22 cellular contexts compared by ENCODE assay signal in the genomic region with DNA sequence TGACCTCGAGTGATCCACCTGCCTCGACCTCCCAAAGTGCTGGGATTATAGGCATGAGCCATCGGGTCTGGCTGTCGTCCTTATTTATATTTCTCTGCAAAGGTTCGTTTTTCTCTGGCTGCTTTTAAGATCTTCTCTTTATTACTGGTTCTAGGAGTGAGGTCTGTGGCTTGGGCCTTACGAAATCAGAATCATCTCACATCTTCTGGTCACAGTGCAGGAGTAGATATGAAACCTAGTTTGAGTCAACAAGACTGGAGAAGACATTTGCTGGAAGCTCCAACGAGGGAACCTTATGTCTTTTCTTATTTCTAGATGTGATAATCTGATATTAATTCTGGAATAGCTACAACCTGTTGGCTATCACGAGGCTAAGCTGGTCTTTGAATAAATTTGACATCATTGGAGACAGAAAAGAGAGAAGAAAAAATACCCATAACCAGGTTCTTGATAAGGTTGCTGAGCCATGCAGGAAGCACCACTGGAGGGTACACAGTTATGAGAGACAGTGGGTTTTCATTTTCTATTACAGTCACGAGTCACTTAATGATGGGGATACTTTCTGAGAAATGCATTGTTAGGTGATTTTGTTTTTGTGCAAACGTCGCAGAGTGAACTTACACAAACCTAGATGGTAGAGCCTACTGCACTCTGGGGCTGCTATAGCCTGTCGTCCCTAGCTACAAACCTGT. TPM values are rescaled to one million over a fixed set of nuclear protein-coding genes. Genes with fewer than 3 reads are reported as not detected.
DNase-seq lines count a peak whose midpoint lies in the region; ATAC-seq and TF ChIP-seq lines count a peak whose summit lies in the region.
"Had no signal": no experiment of that assay in that cellular context is flagged by ENCODE, and none has a peak within 500 bp of the region (broad histone marks: within the 10 kb centered on the region; RNA-seq: fewer than 3 reads in every experiment).

No MANE protein-coding gene starts in this region.

- intact Hi-C loops in activated naive CD4-positive, alpha-beta T cell treated with anti-CD3 and anti-CD28 coated beads for 36 hours (cut with micrococcal nuclease), result no loop called here

- H3K36me3 Mint-ChIP-seq in activated naive CD4-positive, alpha-beta T cell treated with anti-CD3 and anti-CD28 coated beads, Interleukin-2, amount 50 U/mL, for 72 hours, result no peaks in the 10 kb centered on the region
- H3K36me3 Mint-ChIP-seq in activated naive CD4-positive, alpha-beta T cell treated with anti-CD3 and anti-CD28 coated beads for 36 hours (ENCODE audit: low read depth), result peaks cover 2% of the 10 kb centered on the region
- peaks cover 15% of the 10 kb centered on the region for H3K36me3 Mint-ChIP-seq in activated CD4-positive, alpha-beta memory T cell treated with anti-CD3 and anti-CD28 coated beads, Interleukin-2, amount 10 ng/mL, durations not matched to agents 7 days and 5 days (ENCODE audit: low read depth)
- H3K36me3 Mint-ChIP-seq: activated naive CD4-positive, alpha-beta T cell treated with anti-CD3 and anti-CD28 coated beads, Interleukin-2, amount 50 U/mL, for 24 hours; T-cell had no signal

- no peak overlapping the region for H3K4me3 Mint-ChIP-seq in activated naive CD4-positive, alpha-beta T cell treated with anti-CD3 and anti-CD28 coated beads for 36 hours
- H3K4me3 Mint-ChIP-seq in activated CD4-positive, alpha-beta memory T cell treated with anti-CD3 and anti-CD28 coated beads, Interleukin-2, amount 10 ng/mL, durations not matched to agents 7 days and 5 days, result no peak overlapping the region
- H3K4me3 Mint-ChIP-seq: activated naive CD4-positive, alpha-beta T cell treated with anti-CD3 and anti-CD28 coated beads, Interleukin-2, amount 50 U/mL, for 24 hours; T-cell had no signal

- CTCF ChIA-PET in activated naive CD4-positive, alpha-beta T cell treated with anti-CD3 and anti-CD28 coated beads for 36 hours (lab: Charles Lee), result no interaction called here
- CTCF ChIA-PET in activated CD4-positive, alpha-beta memory T cell treated with anti-CD3 and anti-CD28 coated beads, Interleukin-2, amount 10 ng/mL, durations not matched to agents 7 days and 5 days (lab: Charles Lee), result interaction anchor here (0.7 to 1.3 kb wide), 2 partner anchors 11 to 28 kb away, joined by 3 read pairs; no protein-coding TSS in a partner anchor

- in situ Hi-C loops in GM13977 (cut with MboI; ENCODE audit: low pct_unique_long_range_greater_than_20kb, low sequenced_read_pairs, unreplicated experiment) (no loop called here), GM13976 (cut with MboI; ENCODE audit: low sequenced_read_pairs, unreplicated experiment) (no loop called here)

- ATAC-seq in activated naive CD4-positive, alpha-beta T cell treated with anti-CD3 and anti-CD28 coated beads, Interleukin-2, amount 50 U/mL, for 72 hours, result peak; percentile 56 to 80
- peak; percentile 63 for ATAC-seq in HG03095 (IDR thresholded peaks at IDR 0.05; ENCODE audit: unreplicated experiment)
- ATAC-seq: T-cell had no signal

- H3K27me3 Mint-ChIP-seq in activated naive CD4-positive, alpha-beta T cell treated with anti-CD3 and anti-CD28 coated beads for 36 hours (ENCODE audit: low read depth), result no peaks in the 10 kb centered on the region
- peaks cover 7% of the 10 kb centered on the region for H3K27me3 Mint-ChIP-seq in activated CD4-positive, alpha-beta memory T cell treated with anti-CD3 and anti-CD28 coated beads, Interleukin-2, amount 10 ng/mL, durations not matched to agents 7 days and 5 days
- H3K27me3 Mint-ChIP-seq: activated naive CD4-positive, alpha-beta T cell treated with anti-CD3 and anti-CD28 coated beads, Interleukin-2, amount 50 U/mL, for 24 hours had no signal

- peaks cover 15% of the 10 kb centered on the region for H3K4me1 Mint-ChIP-seq in activated naive CD4-positive, alpha-beta T cell treated with anti-CD3 and anti-CD28 coated beads for 36 hours (ENCODE audit: low read depth)
- H3K4me1 Mint-ChIP-seq in activated CD4-positive, alpha-beta memory T cell treated with anti-CD3 and anti-CD28 coated beads, Interleukin-2, amount 10 ng/mL, durations not matched to agents 7 days and 5 days, result peaks cover 53% of the 10 kb centered on the region

- H3K9me3 Mint-ChIP-seq in activated naive CD4-positive, alpha-beta T cell treated with anti-CD3 and anti-CD28 coated beads, Interleukin-2, amount 50 U/mL, for 72 hours, result peaks cover 0 to 4% of the 10 kb centered on the region in 2 donors
- peaks cover under 1% of the 10 kb centered on the region for H3K9me3 Mint-ChIP-seq in activated naive CD4-positive, alpha-beta T cell treated with anti-CD3 and anti-CD28 coated beads for 36 hours
- peaks cover 14% of the 10 kb centered on the region for H3K9me3 Mint-ChIP-seq in activated CD4-positive, alpha-beta memory T cell treated with anti-CD3 and anti-CD28 coated beads, Interleukin-2, amount 10 ng/mL, durations not matched to agents 7 days and 5 days
- H3K9me3 Mint-ChIP-seq: activated naive CD4-positive, alpha-beta T cell treated with anti-CD3 and anti-CD28 coated beads, Interleukin-2, amount 50 U/mL, for 24 hours had no signal

- H3K27ac Mint-ChIP-seq in activated naive CD4-positive, alpha-beta T cell treated with anti-CD3 and anti-CD28 coated beads, Interleukin-2, amount 50 U/mL, for 72 hours, result peak overlapping the region in 1 of 2 donors; percentile 9
- H3K27ac Mint-ChIP-seq in activated naive CD4-positive, alpha-beta T cell treated with anti-CD3 and anti-CD28 coated beads for 36 hours, result no peak overlapping the region
- H3K27ac Mint-ChIP-seq in activated CD4-positive, alpha-beta memory T cell treated with anti-CD3 and anti-CD28 coated beads, Interleukin-2, amount 10 ng/mL, durations not matched to agents 7 days and 5 days, result peak overlapping the region; percentile 80
- H3K27ac Mint-ChIP-seq: T-cell had no signal

- POLR2A ChIA-PET in activated CD4-positive, alpha-beta memory T cell treated with anti-CD3 and anti-CD28 coated beads, Interleukin-2, amount 10 ng/mL, durations not matched to agents 7 days and 5 days (lab: Charles Lee), result interaction anchor here (1.0 to 2.0 kb wide), 4 partner anchors 8 to 35 kb away, joined by 3 to 7 read pairs (median 4); a partner anchor contains a TSS

- DNase-seq in activated naive CD4-positive, alpha-beta T cell treated with anti-CD3 and anti-CD28 coated beads, Interleukin-2, amount 50 U/mL, for 72 hours (ENCODE audit: low spot score in 2 of 2), result no peak
- no peak for DNase-seq in activated naive CD4-positive, alpha-beta T cell treated with anti-CD3 and anti-CD28 coated beads for 36 hours
- DNase-seq in activated CD4-positive, alpha-beta memory T cell treated with anti-CD3 and anti-CD28 coated beads, Interleukin-2, amount 10 ng/mL, durations not matched to agents 7 days and 5 days, result peak; percentile 42
- no peak for DNase-seq in GM13977 (ENCODE audit: low spot score)
- no peak for DNase-seq in NCI-H2029 treated with DMSO at 0.1 percent for 48 hours (lab: John Stamatoyannopoulos, UW)
- no peak for DNase-seq in GM13976 (ENCODE audit: low spot score)
- no peak for DNase-seq in H4 (ENCODE audit: low spot score)
- DNase-seq: ACHN, DND-41, esophagus squamous epithelium, glutamatergic neuron, IMR-90, NCI-H1048, NCI-H2081 treated with DMSO at 0.1 percent for 48 hours, NCI-H510A, nucleus accumbens, right cardiac atrium, stomach, T-cell, uterus had no signal

- no peak for TF ChIP-seq CTCF in GM13977 (IDR thresholded peaks at IDR 0.05; ENCODE audit: extremely low read depth, insufficient read depth, missing control alignments)
- no peak for TF ChIP-seq CTCF in GM13976 (IDR thresholded peaks at IDR 0.05; ENCODE audit: borderline replicate concordance, control extremely low read depth, extremely low read depth, insufficient read depth, missing control alignments)

RNA-seq across cellular contexts. Expression of a gene that starts 25.6 kb away (rescaled TPM):
- total RNA-seq in activated naive CD4-positive, alpha-beta T cell treated with anti-CD3 and anti-CD28 coated beads, Interleukin-2, amount 50 U/mL, for 72 hours, result 10 to 100 TPM in 1 of 2 donors, 1 to 10 TPM in 1; 6.6 to 16.7 TPM
- total RNA-seq in activated naive CD4-positive, alpha-beta T cell treated with anti-CD3 and anti-CD28 coated beads for 36 hours, result 10 to 100 TPM; 14.7 to 16.3 TPM
- total RNA-seq in activated CD4-positive, alpha-beta memory T cell treated with anti-CD3 and anti-CD28 coated beads, Interleukin-2, amount 10 ng/mL, durations not matched to agents 7 days and 5 days, result 10 to 100 TPM; 22.1 to 24.5 TPM
- 14.4 and 18.6 TPM in 2 replicates for total RNA-seq in H4 (2014; rRNA removed; shearing (Covaris generic))

RNA-seq across cellular contexts. Expression of a gene that starts 59.2 kb away (rescaled TPM):
- total RNA-seq in activated naive CD4-positive, alpha-beta T cell treated with anti-CD3 and anti-CD28 coated beads, Interleukin-2, amount 50 U/mL, for 72 hours, result 100 to 1,000 TPM; 531 to 706 TPM
- total RNA-seq in activated naive CD4-positive, alpha-beta T cell treated with anti-CD3 and anti-CD28 coated beads for 36 hours, result 100 to 1,000 TPM; 443 to 471 TPM
- total RNA-seq in activated CD4-positive, alpha-beta memory T cell treated with anti-CD3 and anti-CD28 coated beads, Interleukin-2, amount 10 ng/mL, durations not matched to agents 7 days and 5 days, result 100 to 1,000 TPM; 437 to 446 TPM
- not detected in 2 replicates for total RNA-seq in H4 (2014; rRNA removed; shearing (Covaris generic))
- total RNA-seq: IMR-90 had no signal

Comparison
In these comparisons a context has a peak if more than half of its experiments do, and no peak if none do; other contexts are left out.
1. RNA of a gene that starts 59.2 kb away (total RNA-seq): 531 to 706 TPM in activated naive CD4-positive, alpha-beta T cell treated with anti-CD3 and anti-CD28 coated beads, Interleukin-2, amount 50 U/mL, for 72 hours, 443 to 471 TPM in activated naive CD4-positive, alpha-beta T cell treated with anti-CD3 and anti-CD28 coated beads for 36 hours and 437 to 446 TPM in activated CD4-positive, alpha-beta memory T cell treated with anti-CD3 and anti-CD28 coated beads, Interleukin-2, amount 10 ng/mL, durations not matched to agents 7 days and 5 days; not detected in H4; every median in the first group is over 100 times any median in the second.